1 cellular context compared by ENCODE assay signal in genomic region chr5:150448353-150448752, GRCh38.
A peak's percentile ranks its signal among the peaks of the same experiment; 100 is the strongest.
TF ChIP-seq lines count a peak whose summit lies in the region.

No MANE protein-coding gene starts in this region.

TF ChIP-seq in K562, 482 proteins besides CTCF, POLR2A, EP300 and RAD21 (continued from another document):
- TF ChIP-seq, protein P1, sequence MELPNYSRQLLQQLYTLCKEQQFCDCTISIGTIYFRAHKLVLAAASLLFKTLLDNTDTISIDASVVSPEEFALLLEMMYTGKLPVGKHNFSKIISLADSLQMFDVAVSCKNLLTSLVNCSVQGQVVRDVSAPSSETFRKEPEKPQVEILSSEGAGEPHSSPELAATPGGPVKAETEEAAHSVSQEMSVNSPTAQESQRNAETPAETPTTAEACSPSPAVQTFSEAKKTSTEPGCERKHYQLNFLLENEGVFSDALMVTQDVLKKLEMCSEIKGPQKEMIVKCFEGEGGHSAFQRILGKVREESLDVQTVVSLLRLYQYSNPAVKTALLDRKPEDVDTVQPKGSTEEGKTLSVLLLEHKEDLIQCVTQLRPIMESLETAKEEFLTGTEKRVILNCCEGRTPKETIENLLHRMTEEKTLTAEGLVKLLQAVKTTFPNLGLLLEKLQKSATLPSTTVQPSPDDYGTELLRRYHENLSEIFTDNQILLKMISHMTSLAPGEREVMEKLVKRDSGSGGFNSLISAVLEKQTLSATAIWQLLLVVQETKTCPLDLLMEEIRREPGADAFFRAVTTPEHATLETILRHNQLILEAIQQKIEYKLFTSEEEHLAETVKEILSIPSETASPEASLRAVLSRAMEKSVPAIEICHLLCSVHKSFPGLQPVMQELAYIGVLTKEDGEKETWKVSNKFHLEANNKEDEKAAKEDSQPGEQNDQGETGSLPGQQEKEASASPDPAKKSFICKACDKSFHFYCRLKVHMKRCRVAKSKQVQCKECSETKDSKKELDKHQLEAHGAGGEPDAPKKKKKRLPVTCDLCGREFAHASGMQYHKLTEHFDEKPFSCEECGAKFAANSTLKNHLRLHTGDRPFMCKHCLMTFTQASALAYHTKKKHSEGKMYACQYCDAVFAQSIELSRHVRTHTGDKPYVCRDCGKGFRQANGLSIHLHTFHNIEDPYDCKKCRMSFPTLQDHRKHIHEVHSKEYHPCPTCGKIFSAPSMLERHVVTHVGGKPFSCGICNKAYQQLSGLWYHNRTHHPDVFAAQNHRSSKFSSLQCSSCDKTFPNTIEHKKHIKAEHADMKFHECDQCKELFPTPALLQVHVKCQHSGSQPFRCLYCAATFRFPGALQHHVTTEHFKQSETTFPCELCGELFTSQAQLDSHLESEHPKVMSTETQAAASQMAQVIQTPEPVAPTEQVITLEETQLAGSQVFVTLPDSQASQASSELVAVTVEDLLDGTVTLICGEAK (IDR thresholded peaks at IDR 0.05): no peak
- TF ChIP-seq, protein P1 (CRISPR knock-in tag; IDR thresholded peaks at IDR 0.05): no peak
- TF ChIP-seq, protein P2, sequence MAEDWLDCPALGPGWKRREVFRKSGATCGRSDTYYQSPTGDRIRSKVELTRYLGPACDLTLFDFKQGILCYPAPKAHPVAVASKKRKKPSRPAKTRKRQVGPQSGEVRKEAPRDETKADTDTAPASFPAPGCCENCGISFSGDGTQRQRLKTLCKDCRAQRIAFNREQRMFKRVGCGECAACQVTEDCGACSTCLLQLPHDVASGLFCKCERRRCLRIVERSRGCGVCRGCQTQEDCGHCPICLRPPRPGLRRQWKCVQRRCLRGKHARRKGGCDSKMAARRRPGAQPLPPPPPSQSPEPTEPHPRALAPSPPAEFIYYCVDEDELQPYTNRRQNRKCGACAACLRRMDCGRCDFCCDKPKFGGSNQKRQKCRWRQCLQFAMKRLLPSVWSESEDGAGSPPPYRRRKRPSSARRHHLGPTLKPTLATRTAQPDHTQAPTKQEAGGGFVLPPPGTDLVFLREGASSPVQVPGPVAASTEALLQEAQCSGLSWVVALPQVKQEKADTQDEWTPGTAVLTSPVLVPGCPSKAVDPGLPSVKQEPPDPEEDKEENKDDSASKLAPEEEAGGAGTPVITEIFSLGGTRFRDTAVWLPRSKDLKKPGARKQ (CRISPR knock-in tag; IDR thresholded peaks at IDR 0.05): no peak
- no peak for TF ChIP-seq CBFA2T2 (conservative IDR thresholded peaks at IDR 0.05)
- TF ChIP-seq MEIS2 (IDR thresholded peaks at IDR 0.05; ENCODE audit: partially characterized antibody): peak; percentile 33
- no peak for TF ChIP-seq ZNF511 (CRISPR knock-in tag; IDR thresholded peaks at IDR 0.05)
- TF ChIP-seq GABPA (tag; conservative IDR thresholded peaks at IDR 0.05; ENCODE audit: low read depth): no peak
- TF ChIP-seq RB1 (IDR thresholded peaks at IDR 0.05; ENCODE audit: low read depth): no peak
- no peak; the same call in 1 of the 2 replicates for TF ChIP-seq ETV5 (CRISPR knock-in tag; IDR thresholded peaks at IDR 0.05; ENCODE audit: low read depth)
- TF ChIP-seq, protein P3, sequence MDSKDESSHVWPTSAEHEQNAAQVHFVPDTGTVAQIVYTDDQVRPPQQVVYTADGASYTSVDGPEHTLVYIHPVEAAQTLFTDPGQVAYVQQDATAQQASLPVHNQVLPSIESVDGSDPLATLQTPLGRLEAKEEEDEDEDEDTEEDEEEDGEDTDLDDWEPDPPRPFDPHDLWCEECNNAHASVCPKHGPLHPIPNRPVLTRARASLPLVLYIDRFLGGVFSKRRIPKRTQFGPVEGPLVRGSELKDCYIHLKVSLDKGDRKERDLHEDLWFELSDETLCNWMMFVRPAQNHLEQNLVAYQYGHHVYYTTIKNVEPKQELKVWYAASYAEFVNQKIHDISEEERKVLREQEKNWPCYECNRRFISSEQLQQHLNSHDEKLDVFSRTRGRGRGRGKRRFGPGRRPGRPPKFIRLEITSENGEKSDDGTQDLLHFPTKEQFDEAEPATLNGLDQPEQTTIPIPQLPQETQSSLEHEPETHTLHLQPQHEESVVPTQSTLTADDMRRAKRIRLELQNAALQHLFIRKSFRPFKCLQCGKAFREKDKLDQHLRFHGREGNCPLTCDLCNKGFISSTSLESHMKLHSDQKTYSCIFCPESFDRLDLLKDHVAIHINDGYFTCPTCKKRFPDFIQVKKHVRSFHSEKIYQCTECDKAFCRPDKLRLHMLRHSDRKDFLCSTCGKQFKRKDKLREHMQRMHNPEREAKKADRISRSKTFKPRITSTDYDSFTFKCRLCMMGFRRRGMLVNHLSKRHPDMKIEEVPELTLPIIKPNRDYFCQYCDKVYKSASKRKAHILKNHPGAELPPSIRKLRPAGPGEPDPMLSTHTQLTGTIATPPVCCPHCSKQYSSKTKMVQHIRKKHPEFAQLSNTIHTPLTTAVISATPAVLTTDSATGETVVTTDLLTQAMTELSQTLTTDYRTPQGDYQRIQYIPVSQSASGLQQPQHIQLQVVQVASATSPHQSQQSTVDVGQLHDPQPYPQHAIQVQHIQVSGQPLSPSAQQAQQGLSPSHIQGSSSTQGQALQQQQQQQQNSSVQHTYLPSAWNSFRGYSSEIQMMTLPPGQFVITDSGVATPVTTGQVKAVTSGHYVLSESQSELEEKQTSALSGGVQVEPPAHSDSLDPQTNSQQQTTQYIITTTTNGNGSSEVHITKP (IDR thresholded peaks at IDR 0.05; ENCODE audit: partially characterized antibody): no peak
TF ChIP-seq in K562: peak in this region for 7.
